Comparison of ENCODE assay signal across 17 cellular contexts in genomic region chr15:64987136-64987535, GRCh38. TPM values are rescaled to one million over a fixed set of nuclear protein-coding genes. Genes with fewer than 3 reads are reported as not detected.
DNase-seq lines count a peak whose midpoint lies in the region; ATAC-seq and TF ChIP-seq lines count a peak whose summit lies in the region.
"Had no signal": no experiment of that assay in that cellular context is flagged by ENCODE, and none has a peak within 500 bp of the region (broad histone marks: within the 10 kb centered on the region; RNA-seq: fewer than 3 reads in every experiment).

No MANE protein-coding gene starts in this region.

- no peaks in the 10 kb centered on the region for H3K27me3 ChIP-seq in PC-3 (ENCODE audit: low read length)
- H3K27me3 ChIP-seq: brain microvascular endothelial cell, gastroesophageal sphincter, SJSA1 had no signal

- H3F3A ChIP-seq in PC-3 (ENCODE audit: low read length, unreplicated experiment), result no peaks in the 10 kb centered on the region

- peaks cover 55% of the 10 kb centered on the region for H3K79me2 ChIP-seq in PC-3 (ENCODE audit: low read length)

- no peak overlapping the region for H3K27ac Mint-ChIP-seq in progenitor cell of endocrine pancreas
- H3K27ac Mint-ChIP-seq: memory B cell had no signal

- no peak for ATAC-seq in PC-3
- ATAC-seq: gastroesophageal sphincter had no signal

- H3K9me2 ChIP-seq in PC-3 (replicated peaks; ENCODE audit: low read length), result no peaks in the 10 kb centered on the region

- no peaks in the 10 kb centered on the region for H3K9me3 ChIP-seq in PC-3 (ENCODE audit: low read length)
- H3K9me3 ChIP-seq: gastroesophageal sphincter, prostate gland, SJSA1, thoracic aorta had no signal

- H3K27ac ChIP-seq in PC-3 (ENCODE audit: low read length), result no peak overlapping the region
- H3K27ac ChIP-seq: brain microvascular endothelial cell, gastroesophageal sphincter, prostate gland, SJSA1, thoracic aorta had no signal

- no peaks in the 10 kb centered on the region for H3K36me3 ChIP-seq in PC-3 (ENCODE audit: low read depth, low read length)
- H3K36me3 ChIP-seq: prostate gland, thoracic aorta had no signal

- H3K36me3 Mint-ChIP-seq in progenitor cell of endocrine pancreas (ENCODE audit: insufficient read depth), result peaks cover 9% of the 10 kb centered on the region

- H3K4me2 ChIP-seq in PC-3 (ENCODE audit: low read length), result peak overlapping the region; percentile 47

- no peaks in the 10 kb centered on the region for H4K20me1 ChIP-seq in PC-3 (ENCODE audit: low read length)

- CTCF ChIA-PET in PC-3 (lab: Charles Lee), result no interaction called here

- H3K4me1 ChIP-seq in PC-3 (ENCODE audit: insufficient read depth, low read length), result peaks cover 32% of the 10 kb centered on the region
- H3K4me1 ChIP-seq: prostate gland had no signal

- no peaks in the 10 kb centered on the region for H3K27me3 Mint-ChIP-seq in progenitor cell of endocrine pancreas
- H3K27me3 Mint-ChIP-seq: memory B cell had no signal

- H3K4me1 Mint-ChIP-seq in progenitor cell of endocrine pancreas (ENCODE audit: low read depth), result peaks cover 19% of the 10 kb centered on the region

- DNase-seq in GM04504 (ENCODE audit: low read depth) (peak; percentile 10), PC-3 (no peak), fibroblast of peridontal ligament (ENCODE audit: extremely low read depth) (peak; percentile 59), progenitor cell of endocrine pancreas (ENCODE audit: low spot score, unreplicated experiment) (no peak), iPS-NIHi11 (ENCODE audit: low spot score) (no peak), MV-4-11 (lab: John Stamatoyannopoulos, UW) (no peak), NCI-H1105 treated with DMSO at 0.1 percent for 48 hours (lab: John Stamatoyannopoulos, UW) (no peak)
- DNase-seq: activated CD4-positive, alpha-beta T cell treated with anti-CD3 and anti-CD28 coated beads, Interleukin-2, amount 50 U/mL, for 48 hours; brain microvascular endothelial cell; effector CD8-positive, alpha-beta T cell; NCI-H2171 treated with DMSO at 0.1 percent for 48 hours; stimulated activated CD4-positive, alpha-beta T cell treated with anti-CD3 and anti-CD28 coated beads, Interleukin-15, amount 100 ng/mL, for 24 hours had no signal

- H3K9ac ChIP-seq in PC-3 (ENCODE audit: low read length), result no peak overlapping the region

- H3K4me3 ChIP-seq in PC-3 (ENCODE audit: low read length), result no peak overlapping the region
- H3K4me3 ChIP-seq: gastroesophageal sphincter, prostate gland, SJSA1, thoracic aorta had no signal

- H2AFZ ChIP-seq in PC-3 (ENCODE audit: low read length), result no peak overlapping the region

- BruUV-seq in PC-3 (replicated peaks; lab: Mats Ljungman, UMichigan), result no TSS peak

- intact Hi-C loops in PC-3 (cut with micrococcal nuclease), result loop anchor here (5.0 kb wide), 1 partner anchor 40 kb away; the partner anchor contains the start of gene MTFMT

- POLR2A ChIA-PET in PC-3 (lab: Charles Lee; ENCODE audit: unreplicated experiment), result no interaction called here

- TF ChIP-seq CTCF in PC-3 (conservative IDR thresholded peaks at IDR 0.05; ENCODE audit: low read depth, low read length) (no peak), progenitor cell of endocrine pancreas (IDR thresholded peaks at IDR 0.05; ENCODE audit: unreplicated experiment) (no peak)

- peak overlapping the region; percentile 26 for H3K4me3 Mint-ChIP-seq in progenitor cell of endocrine pancreas (ENCODE audit: low read depth)

- no peaks in the 10 kb centered on the region for H3K9me3 Mint-ChIP-seq in progenitor cell of endocrine pancreas (ENCODE audit: low read depth)
- H3K9me3 Mint-ChIP-seq: memory B cell had no signal

RNA-seq across cellular contexts. Expression of gene SPG21, which starts 2.6 kb away (rescaled TPM):
- total RNA-seq in PC-3 (2014; rRNA removed), result 53.0 and 53.8 TPM in 2 replicates
- total RNA-seq in progenitor cell of endocrine pancreas, result 101 and 103 TPM in 2 replicates

RNA-seq across cellular contexts. Expression of gene MTFMT, which starts 42.3 kb away (rescaled TPM):
- total RNA-seq in PC-3 (2014; rRNA removed) (15.5 and 31.3 TPM in 2 replicates), progenitor cell of endocrine pancreas (14.0 and 19.4 TPM in 2 replicates)

RNA-seq across cellular contexts. Expression of gene SLC51B, which starts 58.1 kb away (rescaled TPM):
- not detected in 2 replicates for total RNA-seq in PC-3 (2014; rRNA removed)
- total RNA-seq in progenitor cell of endocrine pancreas, result not detected in 2 replicates
- total RNA-seq: gastroesophageal sphincter, thoracic aorta had no signal

Comparison
In these comparisons a context has a peak if more than half of its experiments do, and no peak if none do; other contexts are left out.
1. DNase-seq: peak in GM04504 (single experiment) and fibroblast of peridontal ligament (single experiment); none in PC-3 (single experiment), progenitor cell of endocrine pancreas (single experiment), iPS-NIHi11 (single experiment), MV-4-11 (single experiment) and NCI-H1105 treated with DMSO at 0.1 percent for 48 hours (single experiment).